1 cellular context compared by ENCODE assay signal in genomic region chr16:63890723-63891122, GRCh38.
TF ChIP-seq lines count a peak whose summit lies in the region.

No MANE protein-coding gene starts in this region.

TF ChIP-seq in IMR-90, 13 proteins besides CTCF, POLR2A, EP300 and RAD21 (continued from another document):
- TF ChIP-seq, protein P1, sequence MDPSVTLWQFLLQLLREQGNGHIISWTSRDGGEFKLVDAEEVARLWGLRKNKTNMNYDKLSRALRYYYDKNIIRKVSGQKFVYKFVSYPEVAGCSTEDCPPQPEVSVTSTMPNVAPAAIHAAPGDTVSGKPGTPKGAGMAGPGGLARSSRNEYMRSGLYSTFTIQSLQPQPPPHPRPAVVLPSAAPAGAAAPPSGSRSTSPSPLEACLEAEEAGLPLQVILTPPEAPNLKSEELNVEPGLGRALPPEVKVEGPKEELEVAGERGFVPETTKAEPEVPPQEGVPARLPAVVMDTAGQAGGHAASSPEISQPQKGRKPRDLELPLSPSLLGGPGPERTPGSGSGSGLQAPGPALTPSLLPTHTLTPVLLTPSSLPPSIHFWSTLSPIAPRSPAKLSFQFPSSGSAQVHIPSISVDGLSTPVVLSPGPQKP (IDR thresholded peaks at IDR 0.05; ENCODE audit: borderline replicate concordance, low read depth, low read length) = no peak
- no peak for TF ChIP-seq RFX5 (IDR thresholded peaks at IDR 0.05; ENCODE audit: low read depth, low read length)
- TF ChIP-seq MAFK (IDR thresholded peaks at IDR 0.05; ENCODE audit: low read depth, low read length) = peak; percentile 46
- TF ChIP-seq SMC3 (IDR thresholded peaks at IDR 0.05; ENCODE audit: low read depth, low read length) = no peak
